Comparison of ENCODE assay signal across 17 cellular contexts in genomic region chr3:179192542-179192941, GRCh38. TPM values are rescaled to one million over a fixed set of nuclear protein-coding genes. Genes with fewer than 3 reads are reported as not detected.
DNase-seq lines count a peak whose midpoint lies in the region; ATAC-seq, FAIRE-seq and TF ChIP-seq lines count a peak whose summit lies in the region.
"Had no signal": no experiment of that assay in that cellular context is flagged by ENCODE, and none has a peak within 500 bp of the region (broad histone marks: within the 10 kb centered on the region; RNA-seq: fewer than 3 reads in every experiment).

No MANE protein-coding gene starts in this region.

- intact Hi-C loops in left ventricle myocardium inferior (cut with micrococcal nuclease), result no loop called here
- intact Hi-C loops in activated CD4-positive, alpha-beta T cell treated with anti-CD3 and anti-CD28 coated beads for 36 hours (cut with DNase I, micrococcal nuclease), result no loop called here

- H3K36me3 Mint-ChIP-seq in WTC11 (no peaks in the 10 kb centered on the region), nephron (ENCODE audit: low read depth) (no peaks in the 10 kb centered on the region)
- H3K36me3 Mint-ChIP-seq in activated CD4-positive, alpha-beta T cell treated with anti-CD3 and anti-CD28 coated beads for 36 hours (ENCODE audit: low read depth), result no peaks in the 10 kb centered on the region

- POLR2A ChIA-PET in WTC11 (lab: Charles Lee), result no interaction called here
- POLR2A ChIA-PET in activated CD4-positive, alpha-beta T cell treated with anti-CD3 and anti-CD28 coated beads for 36 hours (lab: Charles Lee), result no interaction called here

- no peak overlapping the region for H3K4me3 Mint-ChIP-seq in WTC11
- H3K4me3 Mint-ChIP-seq in nephron, result no peak overlapping the region
- no peak overlapping the region for H3K4me3 Mint-ChIP-seq in activated CD4-positive, alpha-beta T cell treated with anti-CD3 and anti-CD28 coated beads for 36 hours
- H3K4me3 Mint-ChIP-seq: GM23338, H9 had no signal

- FAIRE-seq in H54 (lab: Jason Lieb, UNC), result peak; percentile 84
- FAIRE-seq: G401.6, HTR-8/SVneo had no signal

- H3K27ac ChIP-seq in cardiac muscle cell (peak overlapping the region; percentile 33), left ventricle myocardium inferior (replicated peaks) (no peak overlapping the region)
- H3K27ac ChIP-seq: 22Rv1, BLaER1 had no signal

- H3K36me3 ChIP-seq in cardiac muscle cell, result no peaks in the 10 kb centered on the region
- H3K36me3 ChIP-seq in left ventricle myocardium inferior, result no peaks in the 10 kb centered on the region
- H3K36me3 ChIP-seq: BLaER1 had no signal

- H3K4me1 Mint-ChIP-seq in WTC11, result peaks cover 63% of the 10 kb centered on the region
- H3K4me1 Mint-ChIP-seq in nephron, result peaks cover 61% of the 10 kb centered on the region
- H3K4me1 Mint-ChIP-seq in activated CD4-positive, alpha-beta T cell treated with anti-CD3 and anti-CD28 coated beads for 36 hours, result peaks cover 69% of the 10 kb centered on the region

- no peaks in the 10 kb centered on the region for H3K9me3 Mint-ChIP-seq in WTC11
- H3K9me3 Mint-ChIP-seq in nephron, result no peaks in the 10 kb centered on the region
- H3K9me3 Mint-ChIP-seq in activated CD4-positive, alpha-beta T cell treated with anti-CD3 and anti-CD28 coated beads for 36 hours (ENCODE audit: low read depth), result no peaks in the 10 kb centered on the region
- H3K9me3 Mint-ChIP-seq: GM23338, H9 had no signal

- H3K27me3 Mint-ChIP-seq in WTC11 (ENCODE audit: low read depth) (no peaks in the 10 kb centered on the region), nephron (ENCODE audit: low read depth) (no peaks in the 10 kb centered on the region)
- H3K27me3 Mint-ChIP-seq in activated CD4-positive, alpha-beta T cell treated with anti-CD3 and anti-CD28 coated beads for 36 hours, result no peaks in the 10 kb centered on the region

- ATAC-seq in WTC11, result no peak
- no peak for ATAC-seq in activated CD4-positive, alpha-beta T cell treated with anti-CD3 and anti-CD28 coated beads for 36 hours
- ATAC-seq: GM23338 had no signal

- H3K4me3 ChIP-seq in cardiac muscle cell, result no peak overlapping the region
- H3K4me3 ChIP-seq in left ventricle myocardium inferior, result no peak overlapping the region
- H3K4me3 ChIP-seq: BLaER1, GM23338 had no signal

- no peak for TF ChIP-seq POLR2A in H54 (IDR thresholded peaks at IDR 0.05; ENCODE audit: low read depth, low read length)

- TF ChIP-seq CTCF in cardiac muscle cell (IDR thresholded peaks at IDR 0.05; ENCODE audit: low read depth, low read length), result no peak
- no peak for TF ChIP-seq CTCF in left ventricle myocardium inferior (IDR thresholded peaks at IDR 0.05; ENCODE audit: borderline replicate concordance)
- no peak for TF ChIP-seq CTCF in WTC11 (IDR thresholded peaks at IDR 0.05)
- TF ChIP-seq CTCF in nephron (IDR thresholded peaks at IDR 0.05; ENCODE audit: unreplicated experiment in 3 of 3), result no peak

- peaks cover 39% of the 10 kb centered on the region for H3K4me1 ChIP-seq in cardiac muscle cell (ENCODE audit: low read depth)
- H3K4me1 ChIP-seq in left ventricle myocardium inferior, result peaks cover 73% of the 10 kb centered on the region

- no peak for DNase-seq in cardiac muscle cell (ENCODE audit: low read depth in 1 of 2, low spot score in 1 of 2)
- no peak for DNase-seq in left ventricle myocardium inferior
- no peak for DNase-seq in H54 (ENCODE audit: insufficient read length, low spot score)
- DNase-seq in WTC11 (ENCODE audit: low spot score), result no peak
- no peak for DNase-seq in activated CD4-positive, alpha-beta T cell treated with anti-CD3 and anti-CD28 coated beads for 36 hours
- no peak for DNase-seq in NCI-H1105 treated with DMSO at 0.1 percent for 48 hours (lab: John Stamatoyannopoulos, UW)
- DNase-seq in foreskin melanocyte, result no peak
- DNase-seq: DMS153, DMS79 treated with DMSO at 0.1 percent for 48 hours, EL, H9 had no signal

- CTCF ChIA-PET in WTC11 (lab: Charles Lee), result no interaction called here
- CTCF ChIA-PET in activated CD4-positive, alpha-beta T cell treated with anti-CD3 and anti-CD28 coated beads for 36 hours (lab: Charles Lee), result interaction anchor here (1.1 kb wide), 1 partner anchor 21 kb away, joined by 3 read pairs; no protein-coding TSS in a partner anchor

- no peaks in the 10 kb centered on the region for H3K9me3 ChIP-seq in cardiac muscle cell (ENCODE audit: low read depth)
- H3K9me3 ChIP-seq in left ventricle myocardium inferior (replicated peaks), result no peaks in the 10 kb centered on the region
- H3K9me3 ChIP-seq: BLaER1 had no signal

- H3K27ac Mint-ChIP-seq in WTC11 (peak overlapping the region; percentile 42), nephron (peak overlapping the region in 2 of 3 experiments; percentile 94 to 98)
- H3K27ac Mint-ChIP-seq in activated CD4-positive, alpha-beta T cell treated with anti-CD3 and anti-CD28 coated beads for 36 hours, result no peak overlapping the region
- H3K27ac Mint-ChIP-seq: GM23338 had no signal

- H3K27me3 ChIP-seq in cardiac muscle cell (no peaks in the 10 kb centered on the region), left ventricle myocardium inferior (ENCODE audit: low read depth) (no peaks in the 10 kb centered on the region)
- H3K27me3 ChIP-seq: BLaER1 had no signal

TF ChIP-seq in WTC11, 78 proteins besides CTCF, POLR2A, EP300 and RAD21:
- no peak for TF ChIP-seq ERG (CRISPR knock-in tag; IDR thresholded peaks at IDR 0.05)
- TF ChIP-seq AFF4 (CRISPR knock-in tag; IDR thresholded peaks at IDR 0.05; ENCODE audit: borderline replicate concordance), result no peak
- TF ChIP-seq ZBTB43 (CRISPR knock-in tag; IDR thresholded peaks at IDR 0.05), result no peak
- no peak for TF ChIP-seq ZMAT4 (CRISPR knock-in tag; IDR thresholded peaks at IDR 0.05)
- no peak for TF ChIP-seq GTF2I (CRISPR knock-in tag; conservative IDR thresholded peaks at IDR 0.05)
- no peak for TF ChIP-seq ZNF423 (CRISPR knock-in tag; IDR thresholded peaks at IDR 0.05)

RNA-seq across cellular contexts. Expression of gene PIK3CA, which starts 44.4 kb away (rescaled TPM):
- total RNA-seq in cardiac muscle cell (6.5 and 13.0 TPM in 2 replicates), left ventricle myocardium inferior (19.6 TPM), WTC11 (2021) (9.4 to 10.5 TPM (median 10.1 TPM) in 3 replicates)
- 6.1 and 7.3 TPM in 2 replicates for polyA plus RNA-seq in cardiac muscle cell
- 10 to 100 TPM; 15.5 to 17.7 TPM for total RNA-seq in activated CD4-positive, alpha-beta T cell treated with anti-CD3 and anti-CD28 coated beads for 36 hours

RNA-seq across cellular contexts. Expression of gene KCNMB3, which starts 58.4 kb away (rescaled TPM):
- total RNA-seq in cardiac muscle cell (0.46 and 2.7 TPM in 2 replicates), left ventricle myocardium inferior (0.96 TPM), WTC11 (2021) (1.7 to 2.3 TPM (median 2.2 TPM) in 3 replicates)
- polyA plus RNA-seq in cardiac muscle cell, result 0.54 and 3.2 TPM in 2 replicates
- under 1 TPM; 0.23 to 0.33 TPM for total RNA-seq in activated CD4-positive, alpha-beta T cell treated with anti-CD3 and anti-CD28 coated beads for 36 hours
